33 cellular contexts compared by ENCODE assay signal in the genomic region with DNA sequence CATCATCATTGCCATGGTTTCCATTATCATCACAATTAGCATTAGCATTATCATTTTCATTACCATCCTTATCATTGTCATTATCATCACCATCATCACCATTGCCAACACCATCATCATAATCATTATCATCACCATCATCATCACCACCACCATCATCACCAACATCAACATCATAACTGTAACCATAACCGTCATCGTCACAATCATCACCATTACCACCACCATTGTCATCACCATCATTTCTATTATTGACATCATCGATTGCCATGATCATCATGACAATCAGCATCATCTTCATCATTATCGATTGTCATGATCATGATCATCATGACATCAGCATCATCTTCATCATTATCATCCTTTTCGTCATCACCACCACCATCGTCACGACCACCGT.
"Had no signal": no experiment of that assay in that cellular context is flagged by ENCODE, and none has a peak within 500 bp of the region (broad histone marks: within the 10 kb centered on the region; RNA-seq: fewer than 3 reads in every experiment).

No MANE protein-coding gene starts in this region.

- H3K79me2 ChIP-seq: hepatocyte had no signal

- H3K4me3 ChIP-seq: adrenal gland, breast epithelium, cardiac muscle cell, colonic mucosa, esophagus squamous epithelium, gastroesophageal sphincter, heart right ventricle, hepatocyte had no signal

- H3K9me3 ChIP-seq: adrenal gland, breast epithelium, colonic mucosa, esophagus squamous epithelium had no signal

- ATAC-seq: activated CD4-positive, CD25-positive, alpha-beta regulatory T cell treated with anti-CD3 and anti-CD28 coated beads, Interleukin-2, amount 50 U/mL, for 24 hours; activated CD8-positive, alpha-beta T cell treated with anti-CD3 and anti-CD28 coated beads for 36 hours; activated naive CD8-positive, alpha-beta T cell treated with anti-CD3 and anti-CD28 coated beads, Interleukin-2, amount 50 U/mL, for 24 hours; activated T-cell treated with anti-CD3 and anti-CD28 coated beads, Interleukin-2, amount 50 U/mL, for 4 hours; gastroesophageal sphincter; heart right ventricle had no signal

- H3K27ac ChIP-seq: adrenal gland, breast epithelium, cardiac muscle cell, colonic mucosa, epithelial cell of prostate, esophagus squamous epithelium, gastroesophageal sphincter, heart right ventricle, hepatocyte, WERI-Rb-1 had no signal

- H3K4me1 ChIP-seq: adrenal gland, breast epithelium, colonic mucosa, esophagus squamous epithelium, gastroesophageal sphincter had no signal

- H3K4me1 Mint-ChIP-seq: activated B cell treated with CpG ODN at 0.5 μM for 24 hours; activated naive CD4-positive, alpha-beta T cell treated with anti-CD3 and anti-CD28 coated beads, Interleukin-2, amount 50 U/mL, for 24 hours; activated naive CD8-positive, alpha-beta T cell treated with anti-CD3 and anti-CD28 coated beads for 36 hours; activated naive CD8-positive, alpha-beta T cell treated with anti-CD3 and anti-CD28 coated beads, Interleukin-2, amount 50 U/mL, for 24 hours; brain had no signal

- H3K9me3 Mint-ChIP-seq: activated B cell treated with CpG ODN at 0.5 μM for 24 hours; activated T-helper 2 cell treated with anti-CD3 and anti-CD28 coated beads, Interferon-gamma antibody, Interleukin-2, Interleukin-4, amounts not matched to agents 10 μg/mL and 5 μg/mL and 100 μg/mL, durations not matched to agents 14 hours and 24 hours and 36 hours had no signal

- H3K27me3 ChIP-seq: adrenal gland, breast epithelium, cardiac muscle cell, colonic mucosa, esophagus squamous epithelium, gastroesophageal sphincter, hepatocyte had no signal

- H3K36me3 ChIP-seq: adrenal gland, breast epithelium, cardiac muscle cell, colonic mucosa, esophagus squamous epithelium, gastroesophageal sphincter, heart right ventricle, WERI-Rb-1 had no signal

- FAIRE-seq: endometrium, endothelial cell of umbilical vein had no signal

- H3K27ac Mint-ChIP-seq: activated B cell treated with CpG ODN at 0.5 μM for 24 hours; activated CD8-positive, alpha-beta T cell treated with anti-CD3 and anti-CD28 coated beads for 36 hours; activated naive CD4-positive, alpha-beta T cell treated with anti-CD3 and anti-CD28 coated beads for 36 hours; activated naive CD4-positive, alpha-beta T cell treated with anti-CD3 and anti-CD28 coated beads, Interleukin-2, amount 50 U/mL, for 24 hours; activated naive CD8-positive, alpha-beta T cell treated with anti-CD3 and anti-CD28 coated beads for 36 hours; activated naive CD8-positive, alpha-beta T cell treated with anti-CD3 and anti-CD28 coated beads, Interleukin-2, amount 50 U/mL, for 24 hours; activated T-helper 2 cell treated with anti-CD3 and anti-CD28 coated beads, Interferon-gamma antibody, Interleukin-2, Interleukin-4, amounts not matched to agents 10 μg/mL and 5 μg/mL and 100 μg/mL, durations not matched to agents 14 hours and 24 hours and 36 hours; brain had no signal

- H3K27me3 Mint-ChIP-seq: activated CD8-positive, alpha-beta T cell treated with anti-CD3 and anti-CD28 coated beads for 36 hours; activated naive CD4-positive, alpha-beta T cell treated with anti-CD3 and anti-CD28 coated beads, Interleukin-2, amount 50 U/mL, for 24 hours; activated naive CD8-positive, alpha-beta T cell treated with anti-CD3 and anti-CD28 coated beads for 36 hours; activated naive CD8-positive, alpha-beta T cell treated with anti-CD3 and anti-CD28 coated beads, Interleukin-2, amount 50 U/mL, for 24 hours; brain had no signal

- H3K4me2 ChIP-seq: hepatocyte had no signal

- DNase-seq: activated B cell treated with CpG ODN at 0.5 μM for 24 hours; activated CD4-positive, alpha-beta T cell treated with anti-CD3 and anti-CD28 coated beads for 48 hours; activated CD4-positive, alpha-beta T cell treated with anti-CD3 and anti-CD28 coated beads, Interleukin-2, amount 50 U/mL, for 1 hour; activated CD4-positive, alpha-beta T cell treated with anti-CD3 and anti-CD28 coated beads, Interleukin-2, amount 50 U/mL, for 48 hours; activated CD8-positive, alpha-beta memory T cell treated with anti-CD3 and anti-CD28 coated beads for 24 hours; activated CD8-positive, alpha-beta T cell treated with anti-CD3 and anti-CD28 coated beads for 36 hours; activated effector memory CD4-positive, alpha-beta T cell treated with anti-CD3 and anti-CD28 coated beads, Interleukin-2, amount 50 U/mL, for 16 hours; activated naive CD4-positive, alpha-beta T cell treated with anti-CD3 and anti-CD28 coated beads for 36 hours; activated naive CD8-positive, alpha-beta T cell treated with anti-CD3 and anti-CD28 coated beads for 36 hours; activated naive CD8-positive, alpha-beta T cell treated with anti-CD3 and anti-CD28 coated beads, Interleukin-2, amount 50 U/mL, for 24 hours; activated T-cell treated with anti-CD3 and anti-CD28 coated beads, Interleukin-2, amount 50 U/mL, for 4 hours; adrenal gland; aorta; central memory CD4-positive, alpha-beta T cell; cerebellar nuclear complex; colonic mucosa; effector CD8-positive, alpha-beta T cell; esophagus squamous epithelium; foreskin melanocyte; heart right ventricle; T1000; WERI-Rb-1 had no signal

- H2AFZ ChIP-seq: hepatocyte had no signal

- H3K4me3 Mint-ChIP-seq: activated B cell treated with CpG ODN at 0.5 μM for 24 hours; activated CD8-positive, alpha-beta T cell treated with anti-CD3 and anti-CD28 coated beads for 36 hours; activated naive CD4-positive, alpha-beta T cell treated with anti-CD3 and anti-CD28 coated beads for 36 hours; activated naive CD4-positive, alpha-beta T cell treated with anti-CD3 and anti-CD28 coated beads, Interleukin-2, amount 50 U/mL, for 24 hours; activated naive CD8-positive, alpha-beta T cell treated with anti-CD3 and anti-CD28 coated beads for 36 hours; activated naive CD8-positive, alpha-beta T cell treated with anti-CD3 and anti-CD28 coated beads, Interleukin-2, amount 50 U/mL, for 24 hours; activated T-cell treated with anti-CD3 and anti-CD28 coated beads, Interleukin-2, amount 50 U/mL, for 4 hours; brain had no signal

- H3K36me3 Mint-ChIP-seq: activated naive CD4-positive, alpha-beta T cell treated with anti-CD3 and anti-CD28 coated beads, Interleukin-2, amount 50 U/mL, for 24 hours had no signal
